In the genomic region with DNA sequence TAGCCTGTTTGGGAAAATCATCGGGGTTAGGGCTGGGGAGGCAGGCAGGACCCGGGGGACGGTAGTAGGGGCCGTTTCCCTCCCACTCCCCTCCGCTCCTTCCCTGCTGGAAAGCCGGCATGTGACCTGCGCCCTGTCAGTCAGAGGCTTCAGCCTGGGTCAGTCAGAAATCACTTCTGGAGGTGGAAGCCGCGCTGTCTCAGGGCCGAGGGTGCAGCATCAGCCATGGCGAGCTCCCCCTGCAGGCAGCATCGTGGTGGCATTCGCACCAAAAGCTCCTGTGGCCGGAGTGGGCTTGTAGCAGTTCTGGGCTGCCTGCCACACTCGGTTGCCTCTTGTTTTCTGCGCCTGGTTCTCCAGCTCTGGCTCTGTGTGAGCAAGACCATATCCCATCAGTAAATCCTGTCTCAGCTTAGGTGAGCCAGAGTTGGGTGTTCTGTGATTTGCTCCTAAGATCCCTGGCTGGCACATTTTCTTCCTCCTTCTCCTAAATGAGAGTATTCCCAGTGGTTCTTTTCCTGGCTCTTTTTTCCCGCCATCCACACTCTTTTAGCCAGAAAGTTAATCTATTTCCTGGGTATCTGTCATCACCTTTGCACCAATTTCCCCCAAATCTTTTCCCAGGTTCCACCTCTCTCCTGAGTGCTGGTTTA, we compare ENCODE assay signal across 9 cellular contexts. TPM values are rescaled to one million over a fixed set of nuclear protein-coding genes. Genes with fewer than 3 reads are reported as not detected.
DNase-seq lines count a peak whose midpoint lies in the region; ATAC-seq and TF ChIP-seq lines count a peak whose summit lies in the region.
"Had no signal": no experiment of that assay in that cellular context is flagged by ENCODE, and none has a peak within 500 bp of the region (broad histone marks: within the 10 kb centered on the region; RNA-seq: fewer than 3 reads in every experiment).

No MANE protein-coding gene starts in this region.

- no peaks in the 10 kb centered on the region for H4K20me1 ChIP-seq in smooth muscle cell (ENCODE audit: low read depth)

- peak; percentile 92 for ATAC-seq in GM19324 (IDR thresholded peaks at IDR 0.05; ENCODE audit: low FRiP score, unreplicated experiment)
- peak; percentile 90 for ATAC-seq in HG03342 (IDR thresholded peaks at IDR 0.05; ENCODE audit: unreplicated experiment)
- peak; percentile 67 to 69 for ATAC-seq in activated naive CD4-positive, alpha-beta T cell treated with anti-CD3 and anti-CD28 coated beads, Interleukin-2, amount 50 U/mL, for 72 hours

- WGBS in smooth muscle cell (ENCODE audit: low lambda C conversion rate), result 20% methylated on average over 17 of the region's 17 CpGs

- no peak overlapping the region for H2AFZ ChIP-seq in smooth muscle cell (ENCODE audit: low read depth)

- H3K9me3 Mint-ChIP-seq in activated naive CD4-positive, alpha-beta T cell treated with anti-CD3 and anti-CD28 coated beads, Interleukin-2, amount 50 U/mL, for 72 hours, result no peaks in the 10 kb centered on the region
- H3K9me3 Mint-ChIP-seq: T-helper 1 cell treated with Interleukin-12 subunit alpha and Interleukin-12 subunit beta and Interleukin-4 antibody, amounts not matched to agents 30 μg/mL and 1 μg/mL, for 36 hours had no signal

- H3K9me3 ChIP-seq in right atrium auricular region (no peaks in the 10 kb centered on the region), smooth muscle cell (replicated peaks; ENCODE audit: low read depth) (no peaks in the 10 kb centered on the region)

- H3K36me3 ChIP-seq in right atrium auricular region (no peaks in the 10 kb centered on the region), smooth muscle cell (ENCODE audit: low read depth) (no peaks in the 10 kb centered on the region)

- POLR2A ChIA-PET in RWPE1 (lab: Yijun Ruan, JAX; ENCODE audit: low non-redundant PET), result no interaction called here

- no peak overlapping the region for H3K4me3 ChIP-seq in right atrium auricular region
- H3K4me3 ChIP-seq in smooth muscle cell, result no peak overlapping the region

- H3K9ac ChIP-seq in smooth muscle cell (ENCODE audit: low read depth), result no peak overlapping the region

- peak overlapping the region; percentile 21 for H3K27ac ChIP-seq in RWPE1
- H3K27ac ChIP-seq in right atrium auricular region, result no peak overlapping the region
- no peak overlapping the region for H3K27ac ChIP-seq in smooth muscle cell (ENCODE audit: low read depth)

- H3F3A ChIP-seq in smooth muscle cell (ENCODE audit: low read depth), result peaks cover 4% of the 10 kb centered on the region

- no peak overlapping the region for H3K4me2 ChIP-seq in smooth muscle cell

- H3K36me3 Mint-ChIP-seq in activated naive CD4-positive, alpha-beta T cell treated with anti-CD3 and anti-CD28 coated beads, Interleukin-2, amount 50 U/mL, for 72 hours, result no peaks in the 10 kb centered on the region

- CTCF ChIA-PET in RWPE1 (lab: Yijun Ruan, JAX), result interaction anchor here (0.6 kb wide), 2 partner anchors 48 to 1198 kb away, joined by 3 read pairs; no protein-coding TSS in a partner anchor

- H3K27me3 ChIP-seq in right atrium auricular region (no peaks in the 10 kb centered on the region), smooth muscle cell (ENCODE audit: low read depth) (peaks cover 11% of the 10 kb centered on the region)

- no peaks in the 10 kb centered on the region for H3K79me2 ChIP-seq in smooth muscle cell (ENCODE audit: low read depth)

- DNase-seq in CD1c-positive myeloid dendritic cell (ENCODE audit: extremely low spot score) (peak; percentile 73), RWPE1 (ENCODE audit: low spot score) (no peak), right atrium auricular region (ENCODE audit: low spot score) (peak; percentile 74), smooth muscle cell (lab: John Stamatoyannopoulos, UW; ENCODE audit: unreplicated experiment) (peak; percentile 19), NCI-H2107 treated with DMSO at 0.1 percent for 48 hours (lab: John Stamatoyannopoulos, UW; ENCODE audit: unreplicated experiment) (no peak)
- peak; percentile 71 to 81 for DNase-seq in activated naive CD4-positive, alpha-beta T cell treated with anti-CD3 and anti-CD28 coated beads, Interleukin-2, amount 50 U/mL, for 72 hours (ENCODE audit: low spot score in 2 of 2)

- peak overlapping the region in 1 of 2 donors; percentile 33 for H3K27ac Mint-ChIP-seq in activated naive CD4-positive, alpha-beta T cell treated with anti-CD3 and anti-CD28 coated beads, Interleukin-2, amount 50 U/mL, for 72 hours
- H3K27ac Mint-ChIP-seq: T-helper 1 cell treated with Interleukin-12 subunit alpha and Interleukin-12 subunit beta and Interleukin-4 antibody, amounts not matched to agents 30 μg/mL and 1 μg/mL, for 36 hours had no signal

- TF ChIP-seq CTCF in RWPE1 (conservative IDR thresholded peaks at IDR 0.05; ENCODE audit: low read depth) (no peak), right atrium auricular region (IDR thresholded peaks at IDR 0.05) (peak; percentile 66 to 75), smooth muscle cell (IDR thresholded peaks at IDR 0.05; ENCODE audit: borderline replicate concordance, insufficient read depth, poor library complexity, severe bottlenecking) (peak; percentile 65)

- H3K4me1 ChIP-seq in right atrium auricular region (no peaks in the 10 kb centered on the region), smooth muscle cell (ENCODE audit: low read depth) (no peaks in the 10 kb centered on the region)

RNA-seq across cellular contexts. Expression of gene LY75, which starts 17.3 kb away (rescaled TPM):
- total RNA-seq in activated naive CD4-positive, alpha-beta T cell treated with anti-CD3 and anti-CD28 coated beads, Interleukin-2, amount 50 U/mL, for 72 hours, result 10 to 100 TPM; 20.4 to 35.1 TPM
- total RNA-seq in right atrium auricular region (1 to 10 TPM in 1 of 2 donors, under 1 TPM in 1; 0.70 to 1.2 TPM), smooth muscle cell (not detected in 2 replicates)
- 0.06 and 0.48 TPM in 2 replicates for polyA plus RNA-seq in smooth muscle cell

Comparison
In these comparisons a context has a peak if more than half of its experiments do, and no peak if none do; other contexts are left out.
1. DNase-seq: peak in CD1c-positive myeloid dendritic cell (single experiment), activated naive CD4-positive, alpha-beta T cell treated with anti-CD3 and anti-CD28 coated beads, Interleukin-2, amount 50 U/mL, for 72 hours (2 of 2), right atrium auricular region (single experiment) and smooth muscle cell (single experiment); none in RWPE1 (single experiment) and NCI-H2107 treated with DMSO at 0.1 percent for 48 hours (single experiment).
2. RNA of gene LY75, which starts 17.3 kb away (total RNA-seq): 20.4 to 35.1 TPM in activated naive CD4-positive, alpha-beta T cell treated with anti-CD3 and anti-CD28 coated beads, Interleukin-2, amount 50 U/mL, for 72 hours; 0.70 to 1.2 TPM in right atrium auricular region and not detected in smooth muscle cell; every median in the first group is over 4 times any median in the second.
3. Peak in every context shown above with its lines, with median percentiles within 50 percentile points of each other: ATAC-seq.